ENCODE assay signal across 8 cellular contexts in genomic region chr7:143279186-143280098, GRCh38. TPM values are rescaled to one million over a fixed set of nuclear protein-coding genes. Genes with fewer than 3 reads are reported as not detected.
DNase-seq lines count a peak whose midpoint lies in the region; ATAC-seq, FAIRE-seq and TF ChIP-seq lines count a peak whose summit lies in the region.

No MANE protein-coding gene starts in this region.

- peak overlapping the region; percentile 68 for H2AFZ ChIP-seq in ACC112 (ENCODE audit: low read length, unreplicated experiment)

- peaks cover 16% of the 10 kb centered on the region for H3K4me1 ChIP-seq in ACC112 (ENCODE audit: control insufficient read depth, insufficient read depth, low read length, unreplicated experiment)
- peaks cover 19% of the 10 kb centered on the region for H3K4me1 ChIP-seq in lower lobe of right lung
- peaks cover 8 to 33% (median 22%) of the 10 kb centered on the region in 4 donors for H3K4me1 ChIP-seq in transverse colon

- H3K4me3 Mint-ChIP-seq in IgD-negative memory B cell, result peak overlapping the region; percentile 5 to 85 (median 38)

- TF ChIP-seq CTCF in bronchial epithelial cell (IDR thresholded peaks at IDR 0.05; ENCODE audit: insufficient read depth, low read length, severe bottlenecking) (no peak), lower lobe of right lung (IDR thresholded peaks at IDR 0.05) (no peak), transverse colon (IDR thresholded peaks at IDR 0.05) (no peak)

- H3K27ac Mint-ChIP-seq in IgD-negative memory B cell, result peak overlapping the region; percentile 14 to 80 (median 23)

- peak; percentile 79 for ATAC-seq in lower lobe of right lung

- H3K9me3 Mint-ChIP-seq in IgD-negative memory B cell, result no peaks in the 10 kb centered on the region

- H3K4me3 ChIP-seq in ACC112 (ENCODE audit: low read depth, low read length) (peak overlapping the region; percentile 44), bronchial epithelial cell (ENCODE audit: low read depth, low read length) (no peak overlapping the region), lower lobe of right lung (no peak overlapping the region), transverse colon (no peak overlapping the region)

- H3K36me3 Mint-ChIP-seq in IgD-negative memory B cell, result no peaks in the 10 kb centered on the region

- no peak for TF ChIP-seq POLR2A in transverse colon (IDR thresholded peaks at IDR 0.05)

- TF ChIP-seq EP300 in transverse colon (IDR thresholded peaks at IDR 0.05; ENCODE audit: low read depth), result no peak

- H3K36me3 ChIP-seq in ACC112 (ENCODE audit: insufficient read depth, low read length), result no peaks in the 10 kb centered on the region
- H3K36me3 ChIP-seq in bronchial epithelial cell (ENCODE audit: control insufficient read depth, insufficient read depth, low read length), result no peaks in the 10 kb centered on the region
- no peaks in the 10 kb centered on the region for H3K36me3 ChIP-seq in lower lobe of right lung
- H3K36me3 ChIP-seq in transverse colon, result no peaks in the 10 kb centered on the region

- peaks cover 28 to 35% (median 31%) of the 10 kb centered on the region in 3 donors for H3K4me1 Mint-ChIP-seq in IgD-negative memory B cell

- 28 to 33% methylated on average over 3 to 8 of the region's 8 CpGs for WGBS in transverse colon (ENCODE audit: low coverage in 1 of 2), 2 donors

- H3K79me2 ChIP-seq in ACC112 (ENCODE audit: control insufficient read depth, insufficient read depth, low read length, unreplicated experiment), result no peaks in the 10 kb centered on the region

- intact Hi-C loops in lower lobe of right lung (cut with DNase I) (no loop called here), transverse colon (cut with DNase I; ENCODE audit: low total_unique reads) (no loop called here)

- H3K27ac ChIP-seq in ACC112 (ENCODE audit: low read depth, low read length) (peak overlapping the region; percentile 39), lower lobe of right lung (peak overlapping the region; percentile 34), transverse colon (peak overlapping the region; percentile 30 to 69 (median 56))

- in situ Hi-C loops in transverse colon (cut with MboI; ENCODE audit: low pct_ligation_motif_present in 1 of 4, low pct_unique_long_range_greater_than_20kb in 1 of 4, low sequenced_read_pairs in 3 of 4), result no loop called here

- no peak for FAIRE-seq in bronchial epithelial cell (lab: Jason Lieb, UNC)

- no peaks in the 10 kb centered on the region for H3K27me3 Mint-ChIP-seq in IgD-negative memory B cell

- H3K27me3 ChIP-seq in ACC112 (ENCODE audit: insufficient read depth, low read length), result no peaks in the 10 kb centered on the region
- H3K27me3 ChIP-seq in bronchial epithelial cell (ENCODE audit: control insufficient read depth, insufficient read depth, low read length), result no peaks in the 10 kb centered on the region
- H3K27me3 ChIP-seq in lower lobe of right lung (ENCODE audit: low read depth), result no peaks in the 10 kb centered on the region
- no peaks in the 10 kb centered on the region for H3K27me3 ChIP-seq in transverse colon

- DNase-seq in bronchial epithelial cell (ENCODE audit: low read depth), result peak; percentile 56
- no peak for DNase-seq in lower lobe of right lung
- DNase-seq in transverse colon, result no peak
- no peak for DNase-seq in NCI-H1930 (lab: John Stamatoyannopoulos, UW)
- DNase-seq in NCI-H1694 (lab: John Stamatoyannopoulos, UW), result no peak
- DNase-seq in NCI-H526 treated with DMSO at 0.1 percent for 48 hours (lab: John Stamatoyannopoulos, UW), result no peak

- H3K9me3 ChIP-seq in lower lobe of right lung (no peaks in the 10 kb centered on the region), transverse colon (no peaks in the 10 kb centered on the region)

RNA-seq across cellular contexts. Expression of gene TMEM139, which starts 5.3 kb away (rescaled TPM):
- not detected for polyA plus RNA-seq in IgD-negative memory B cell
- total RNA-seq in bronchial epithelial cell (1.0 and 3.7 TPM in 2 replicates), lower lobe of right lung (25.9 TPM), transverse colon (100 to 1,000 TPM in 1 of 4 donors, 10 to 100 TPM in 3; 46.4 to 127 (median 52.2) TPM)

RNA-seq across cellular contexts. Expression of gene CASP2, which starts 8.7 kb away (rescaled TPM):
- 23.7 TPM for polyA plus RNA-seq in IgD-negative memory B cell
- 6.8 and 9.6 TPM in 2 replicates for total RNA-seq in bronchial epithelial cell
- 33.7 TPM for total RNA-seq in lower lobe of right lung
- total RNA-seq in transverse colon, result 10 to 100 TPM; 13.5 to 38.9 (median 17.6) TPM

RNA-seq across cellular contexts. Expression of gene GSTK1, which starts 16.2 kb away (rescaled TPM):
- polyA plus RNA-seq in IgD-negative memory B cell, result 329 TPM
- 60.6 and 69.9 TPM in 2 replicates for total RNA-seq in bronchial epithelial cell
- 152 TPM for total RNA-seq in lower lobe of right lung
- 100 to 1,000 TPM; 333 to 472 (median 376) TPM for total RNA-seq in transverse colon

RNA-seq across cellular contexts. Expression of gene CLCN1, which starts 36.5 kb away (rescaled TPM):
- not detected for polyA plus RNA-seq in IgD-negative memory B cell
- total RNA-seq in bronchial epithelial cell (under 0.01 and 0.13 TPM in 2 replicates), lower lobe of right lung (not detected), transverse colon (not detected)

RNA-seq across cellular contexts. Expression of gene TAS2R40, which starts 57.6 kb away (rescaled TPM):
- polyA plus RNA-seq in IgD-negative memory B cell, result not detected
- total RNA-seq in bronchial epithelial cell (not detected in 2 replicates), lower lobe of right lung (not detected), transverse colon (not detected)
